9 cellular contexts compared by ENCODE assay signal in the genomic region with DNA sequence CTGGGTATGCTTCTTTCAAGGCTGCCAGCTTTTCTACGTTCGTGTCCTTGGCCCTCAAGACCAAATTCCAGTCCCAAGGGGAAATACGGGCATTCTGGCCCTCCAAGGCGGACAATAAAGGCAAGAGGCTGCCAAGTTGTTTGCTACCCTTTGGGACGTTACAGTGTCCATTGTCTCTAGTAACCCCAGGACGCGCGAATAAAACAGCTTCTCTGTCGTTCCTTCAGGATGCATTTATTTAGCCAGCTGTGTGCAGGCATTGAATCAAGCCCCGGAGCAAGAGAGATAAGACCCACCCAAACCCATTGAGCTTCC. TPM values are rescaled to one million over a fixed set of nuclear protein-coding genes. Genes with fewer than 3 reads are reported as not detected.
DNase-seq lines count a peak whose midpoint lies in the region; ATAC-seq, FAIRE-seq and TF ChIP-seq lines count a peak whose summit lies in the region.
"Had no signal": no experiment of that assay in that cellular context is flagged by ENCODE, and none has a peak within 500 bp of the region (broad histone marks: within the 10 kb centered on the region; RNA-seq: fewer than 3 reads in every experiment).

No MANE protein-coding gene starts in this region.

- no peaks in the 10 kb centered on the region for H3K27me3 Mint-ChIP-seq in IgD-negative memory B cell

- POLR2A ChIA-PET in A549 (lab: Yijun Ruan, JAX) = interaction anchor here (0.7 to 4.0 kb wide), 23 partner anchors 9 to 843 kb away, joined by 3 to 107 read pairs (median 7); partner anchors contain the start of genes ATP5PD, CDR2L, FDXR and HID1

- H3K4me3 ChIP-seq in A549 (peak overlapping the region; percentile 76), muscle layer of colon (ENCODE audit: low read depth in 1 of 2, low read length in 2 of 2) (peak overlapping the region; percentile 76 to 96)

- TF ChIP-seq RAD21 in A549 (conservative IDR thresholded peaks at IDR 0.05 in 1 of 2, IDR thresholded peaks at IDR 0.05 in 1 of 2) = no peak

- H3K9me3 ChIP-seq in A549 (no peaks in the 10 kb centered on the region), muscle layer of colon (ENCODE audit: low read length) (no peaks in the 10 kb centered on the region)

- H3K27ac ChIP-seq in A549 (peak overlapping the region; percentile 85 to 92), caudate nucleus (ENCODE audit: low read depth, low read length) (peak overlapping the region; percentile 91), muscle layer of colon (ENCODE audit: low read depth, low read length) (peak overlapping the region; percentile 100)

- peaks cover 16 to 18% (median 17%) of the 10 kb centered on the region in 3 donors for H3K4me1 Mint-ChIP-seq in IgD-negative memory B cell

- peaks cover 3% of the 10 kb centered on the region for H3K36me3 Mint-ChIP-seq in IgD-negative memory B cell

- no peak for TF ChIP-seq CTCF in A549 (IDR thresholded peaks at IDR 0.05)

- peaks cover 18% of the 10 kb centered on the region for H3K4me1 ChIP-seq in A549
- peaks cover 30% of the 10 kb centered on the region for H3K4me1 ChIP-seq in muscle layer of colon (ENCODE audit: insufficient read depth, low read length)

- H3K27me3 ChIP-seq in muscle layer of colon (ENCODE audit: control insufficient read depth in 1 of 2, insufficient read depth in 2 of 2, low read length in 2 of 2) = no peaks in the 10 kb centered on the region

- peaks cover 7% of the 10 kb centered on the region for H3K36me3 ChIP-seq in muscle layer of colon (ENCODE audit: insufficient read depth, low read length)

- CTCF ChIA-PET in A549 (lab: Yijun Ruan, JAX) = interaction anchor here (0.7 to 19.2 kb wide), 24 partner anchors 11 to 222 kb away, joined by 3 to 404 read pairs (median 6); partner anchors contain the start of genes CDR2L, HID1, NT5C and OTOP2

- H3K4me2 ChIP-seq in A549 = peak overlapping the region; percentile 96

- peaks cover 0 to 2% (median 0%) of the 10 kb centered on the region in 3 donors for H3K9me3 Mint-ChIP-seq in IgD-negative memory B cell

- ATAC-seq in A549 = peak in 1 of 2 experiments; percentile 4; a peak in 2 of 6 replicates

- H3K9ac ChIP-seq in muscle layer of colon (ENCODE audit: low read length) = peak overlapping the region; percentile 22

- H3K27ac Mint-ChIP-seq in IgD-negative memory B cell = peak overlapping the region; percentile 81 to 96 (median 95)

- 1% methylated on average over 10 of the region's 10 CpGs for WGBS in A549 (ENCODE audit: missing lambda C conversion rate)

- no peak for FAIRE-seq in A549 (lab: Jason Lieb, UNC)
- FAIRE-seq: TTC549 had no signal

- TF ChIP-seq EP300 in A549 (IDR thresholded peaks at IDR 0.05) = no peak

- peak overlapping the region; percentile 94 to 98 (median 96) for H3K4me3 Mint-ChIP-seq in IgD-negative memory B cell

- no peak for TF ChIP-seq POLR2A in A549 (IDR thresholded peaks at IDR 0.05; ENCODE audit: low read length)

- DNase-seq in A549 (ENCODE audit: low read depth in 1 of 2, low spot score in 1 of 2) (no peak), caudate nucleus (lab: John Stamatoyannopoulos, UW) (no peak), NCI-H345 treated with DMSO at 0.1 percent for 48 hours (lab: John Stamatoyannopoulos, UW; ENCODE audit: unreplicated experiment) (no peak), SIG-M5 (lab: John Stamatoyannopoulos, UW) (no peak), DMS 273 (lab: John Stamatoyannopoulos, UW; ENCODE audit: unreplicated experiment) (no peak)
- DNase-seq in effector CD8-positive, alpha-beta T cell (lab: John Stamatoyannopoulos, UW) = no peak

TF ChIP-seq in A549, 52 proteins besides CTCF, POLR2A, EP300 and RAD21:
- TF ChIP-seq KDM5A (IDR thresholded peaks at IDR 0.05) (no peak), TP53 (CRISPR knock-in tag; IDR thresholded peaks at IDR 0.05) (no peak), MYC (IDR thresholded peaks at IDR 0.05; ENCODE audit: borderline replicate concordance, low read length) (no peak), PHF8 (IDR thresholded peaks at IDR 0.05; ENCODE audit: borderline replicate concordance, low read depth) (no peak), NPAS2 (CRISPR knock-in tag; IDR thresholded peaks at IDR 0.05; ENCODE audit: borderline replicate concordance) (no peak), CEBPB (IDR thresholded peaks at IDR 0.05) (no peak), FOXS1 (CRISPR knock-in tag; IDR thresholded peaks at IDR 0.05) (no peak), ZSCAN20 (CRISPR knock-in tag; IDR thresholded peaks at IDR 0.05) (no peak), HOXB13 (CRISPR knock-in tag; IDR thresholded peaks at IDR 0.05; ENCODE audit: low read depth) (no peak), RCOR1 (IDR thresholded peaks at IDR 0.05; ENCODE audit: low read depth, low read length) (no peak), EHF (CRISPR knock-in tag; IDR thresholded peaks at IDR 0.05) (no peak), SMC3 (IDR thresholded peaks at IDR 0.05) (no peak), KDM1A (IDR thresholded peaks at IDR 0.05; ENCODE audit: low read depth) (no peak), EHMT2 (IDR thresholded peaks at IDR 0.05; ENCODE audit: low read depth) (no peak), MAZ (IDR thresholded peaks at IDR 0.05; ENCODE audit: borderline replicate concordance, low read depth, low read length) (no peak), RNF2 (IDR thresholded peaks at IDR 0.05; ENCODE audit: borderline replicate concordance, low read depth) (no peak), CHD4 (IDR thresholded peaks at IDR 0.05; ENCODE audit: borderline replicate concordance) (no peak)
- TF ChIP-seq, protein P1, sequence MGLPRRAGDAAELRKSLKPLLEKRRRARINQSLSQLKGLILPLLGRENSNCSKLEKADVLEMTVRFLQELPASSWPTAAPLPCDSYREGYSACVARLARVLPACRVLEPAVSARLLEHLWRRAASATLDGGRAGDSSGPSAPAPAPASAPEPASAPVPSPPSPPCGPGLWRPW (IDR thresholded peaks at IDR 0.05) = no peak
- TF ChIP-seq, protein P2, sequence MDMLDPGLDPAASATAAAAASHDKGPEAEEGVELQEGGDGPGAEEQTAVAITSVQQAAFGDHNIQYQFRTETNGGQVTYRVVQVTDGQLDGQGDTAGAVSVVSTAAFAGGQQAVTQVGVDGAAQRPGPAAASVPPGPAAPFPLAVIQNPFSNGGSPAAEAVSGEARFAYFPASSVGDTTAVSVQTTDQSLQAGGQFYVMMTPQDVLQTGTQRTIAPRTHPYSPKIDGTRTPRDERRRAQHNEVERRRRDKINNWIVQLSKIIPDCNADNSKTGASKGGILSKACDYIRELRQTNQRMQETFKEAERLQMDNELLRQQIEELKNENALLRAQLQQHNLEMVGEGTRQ (IDR thresholded peaks at IDR 0.05) = no peak
- TF ChIP-seq, protein P3, sequence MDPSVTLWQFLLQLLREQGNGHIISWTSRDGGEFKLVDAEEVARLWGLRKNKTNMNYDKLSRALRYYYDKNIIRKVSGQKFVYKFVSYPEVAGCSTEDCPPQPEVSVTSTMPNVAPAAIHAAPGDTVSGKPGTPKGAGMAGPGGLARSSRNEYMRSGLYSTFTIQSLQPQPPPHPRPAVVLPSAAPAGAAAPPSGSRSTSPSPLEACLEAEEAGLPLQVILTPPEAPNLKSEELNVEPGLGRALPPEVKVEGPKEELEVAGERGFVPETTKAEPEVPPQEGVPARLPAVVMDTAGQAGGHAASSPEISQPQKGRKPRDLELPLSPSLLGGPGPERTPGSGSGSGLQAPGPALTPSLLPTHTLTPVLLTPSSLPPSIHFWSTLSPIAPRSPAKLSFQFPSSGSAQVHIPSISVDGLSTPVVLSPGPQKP (IDR thresholded peaks at IDR 0.05; ENCODE audit: low read depth, low read length) = no peak
TF ChIP-seq in A549: peak in this region for 0.

RNA-seq across cellular contexts. Expression of gene MRPL58, which starts 0.6 kb away (rescaled TPM):
- polyA plus RNA-seq in A549 (2011; rRNA removed) (86.4 and 127 TPM in 2 replicates), A549 (2017; fragmentation: RNase III; extraction: RNeasy Plus Mini Kit Qiagen cat#74134 plus additional on column Dnase treatment) (89.4 to 105 TPM (median 95.3 TPM) in 3 replicates), IgD-negative memory B cell (53.9 TPM)
- 104 and 113 TPM in 2 replicates for polyA plus RNA-seq in A549 (2012; cell fraction: cytosol; rRNA removed)
- 49.1 and 82.1 TPM in 2 replicates for polyA plus RNA-seq in A549 (2012; cell fraction: nucleus; rRNA removed)
- polyA minus RNA-seq in A549 (2011; rRNA and poly(A)+ RNA removed) = 31.3 and 32.4 TPM in 2 replicates

RNA-seq across cellular contexts. Expression of gene CDR2L, which starts 25.6 kb away (rescaled TPM):
- polyA plus RNA-seq in A549 (2011; rRNA removed) (18.0 and 18.5 TPM in 2 replicates), A549 (2017; fragmentation: RNase III; extraction: RNeasy Plus Mini Kit Qiagen cat#74134 plus additional on column Dnase treatment) (26.9 to 34.0 TPM (median 30.0 TPM) in 3 replicates), IgD-negative memory B cell (not detected)
- 25.6 and 34.4 TPM in 2 replicates for polyA plus RNA-seq in A549 (2012; cell fraction: cytosol; rRNA removed)
- 38.5 and 49.0 TPM in 2 replicates for polyA plus RNA-seq in A549 (2012; cell fraction: nucleus; rRNA removed)
- 16.6 and 21.8 TPM in 2 replicates for polyA minus RNA-seq in A549 (2011; rRNA and poly(A)+ RNA removed)

RNA-seq across cellular contexts. Expression of gene ATP5PD, which starts 33.7 kb away (rescaled TPM):
- polyA plus RNA-seq in A549 (2011; rRNA removed) (314 and 333 TPM in 2 replicates), A549 (2017; fragmentation: RNase III; extraction: RNeasy Plus Mini Kit Qiagen cat#74134 plus additional on column Dnase treatment) (429 to 463 TPM (median 440 TPM) in 3 replicates), IgD-negative memory B cell (241 TPM)
- 255 and 282 TPM in 2 replicates for polyA plus RNA-seq in A549 (2012; cell fraction: cytosol; rRNA removed)
- polyA plus RNA-seq in A549 (2012; cell fraction: nucleus; rRNA removed) = 105 and 172 TPM in 2 replicates
- polyA minus RNA-seq in A549 (2011; rRNA and poly(A)+ RNA removed) = 103 and 169 TPM in 2 replicates

RNA-seq across cellular contexts. Expression of gene KCTD2, which starts 34.0 kb away (rescaled TPM):
- polyA plus RNA-seq in A549 (2011; rRNA removed) (31.3 and 34.1 TPM in 2 replicates), A549 (2017; fragmentation: RNase III; extraction: RNeasy Plus Mini Kit Qiagen cat#74134 plus additional on column Dnase treatment) (16.3 to 18.8 TPM (median 18.6 TPM) in 3 replicates), IgD-negative memory B cell (5.7 TPM)
- polyA plus RNA-seq in A549 (2012; cell fraction: cytosol; rRNA removed) = 19.5 and 22.6 TPM in 2 replicates
- polyA plus RNA-seq in A549 (2012; cell fraction: nucleus; rRNA removed) = 17.5 and 23.1 TPM in 2 replicates
- polyA minus RNA-seq in A549 (2011; rRNA and poly(A)+ RNA removed) = 22.1 and 25.9 TPM in 2 replicates

RNA-seq across cellular contexts. Expression of gene HID1, which starts 40.5 kb away (rescaled TPM):
- 11.7 and 15.2 TPM in 2 replicates for polyA plus RNA-seq in A549 (2011; rRNA removed)
- polyA plus RNA-seq in A549 (2012; cell fraction: cytosol; rRNA removed) = 5.9 and 7.4 TPM in 2 replicates
- 30.4 and 39.1 TPM in 2 replicates for polyA plus RNA-seq in A549 (2012; cell fraction: nucleus; rRNA removed)
- 3.7 to 6.2 TPM (median 5.2 TPM) in 3 replicates for polyA plus RNA-seq in A549 (2017; fragmentation: RNase III; extraction: RNeasy Plus Mini Kit Qiagen cat#74134 plus additional on column Dnase treatment)
- polyA minus RNA-seq in A549 (2011; rRNA and poly(A)+ RNA removed) = 27.2 and 27.3 TPM in 2 replicates
- polyA plus RNA-seq in IgD-negative memory B cell = 1.2 TPM

Comparison
In these comparisons a context has a peak if more than half of its experiments do, and no peak if none do; other contexts are left out.
1. RNA of gene CDR2L, which starts 25.6 kb away (polyA plus RNA-seq): 18.0 to 49.0 TPM in A549; not detected in IgD-negative memory B cell (single experiment); every median in the first group is over 10 times any median in the second.
2. Peak in every context shown above with its lines, with median percentiles within 50 percentile points of each other: H3K27ac ChIP-seq.